Comparison of ENCODE assay signal across 7 cellular contexts in the genomic region with DNA sequence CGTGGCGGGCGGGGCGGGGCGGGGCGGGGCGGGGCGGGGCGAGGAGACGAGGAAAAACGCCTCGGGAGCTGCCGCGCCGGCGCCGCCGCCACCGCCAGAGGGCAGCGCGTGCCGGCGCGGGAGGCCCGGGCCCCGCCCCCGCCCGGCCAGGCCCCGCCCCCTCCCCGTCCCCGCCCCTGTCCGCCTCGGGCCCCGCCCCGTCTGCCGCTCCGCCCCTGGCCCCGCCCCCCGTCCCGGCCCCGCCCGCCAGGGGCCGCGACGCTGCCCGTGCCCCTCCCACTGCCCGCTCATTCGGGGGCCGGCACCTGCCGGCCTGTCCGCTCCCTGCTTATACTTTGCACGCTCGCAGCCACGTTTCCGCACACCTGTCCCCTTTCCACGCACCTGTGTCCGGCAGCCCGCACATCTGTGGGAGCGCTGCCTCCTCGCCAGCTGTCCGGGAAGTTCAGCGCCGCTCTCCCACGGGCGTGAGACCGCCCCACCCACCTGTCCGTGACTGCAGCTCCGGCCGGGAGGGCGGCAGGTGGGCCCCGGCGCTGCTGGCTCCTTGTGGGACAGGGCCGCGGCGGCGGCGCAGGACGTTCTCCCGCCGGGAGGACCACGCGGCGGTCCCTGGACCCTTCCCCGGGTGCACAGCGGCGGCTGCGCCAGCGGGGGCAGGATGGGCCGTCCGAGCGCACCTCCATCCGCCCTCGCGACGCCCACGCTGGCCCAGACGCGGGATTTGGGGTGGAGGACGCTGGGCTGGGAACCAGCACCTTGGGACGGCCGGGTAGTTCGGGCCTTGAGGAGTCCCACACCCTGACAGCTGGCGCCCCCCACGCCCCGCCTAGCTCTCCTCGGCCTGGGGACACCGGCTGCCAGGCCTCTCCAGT. TPM values are rescaled to one million over a fixed set of nuclear protein-coding genes. Genes with fewer than 3 reads are reported as not detected.
DNase-seq lines count a peak whose midpoint lies in the region; ATAC-seq, FAIRE-seq and TF ChIP-seq lines count a peak whose summit lies in the region.

No MANE protein-coding gene starts in this region.

- H3K4me1 Mint-ChIP-seq in activated naive CD4-positive, alpha-beta T cell treated with anti-CD3 and anti-CD28 coated beads, Interleukin-2, amount 10 ng/mL, durations not matched to agents 7 days and 5 days: peaks cover 16% of the 10 kb centered on the region

- H3K27me3 ChIP-seq in SJCRH30 (peaks cover 10% of the 10 kb centered on the region; the same call in 1 of the 2 replicates), pancreas (no peaks in the 10 kb centered on the region), tibial artery (peaks cover 0 to 36% of the 10 kb centered on the region in 2 donors)

- peak overlapping the region; percentile 94 for H3K27ac Mint-ChIP-seq in activated naive CD4-positive, alpha-beta T cell treated with anti-CD3 and anti-CD28 coated beads, Interleukin-2, amount 10 ng/mL, durations not matched to agents 7 days and 5 days

- H3K9me3 Mint-ChIP-seq in activated naive CD4-positive, alpha-beta T cell treated with anti-CD3 and anti-CD28 coated beads, Interleukin-2, amount 10 ng/mL, durations not matched to agents 7 days and 5 days: peaks cover 2% of the 10 kb centered on the region

- peak; percentile 92 for DNase-seq in GM13976 (ENCODE audit: low spot score)
- peak; percentile 57 to 66 for DNase-seq in SJCRH30
- peak; percentile 79 for DNase-seq in activated naive CD4-positive, alpha-beta T cell treated with anti-CD3 and anti-CD28 coated beads, Interleukin-2, amount 10 ng/mL, durations not matched to agents 7 days and 5 days
- DNase-seq in Right ventricle myocardium superior: peak; percentile 76
- peak in 5 of 6 donors; percentile 80 to 94 (median 87) for DNase-seq in pancreas
- peak; percentile 55 to 85 for DNase-seq in tibial artery

- H3K36me3 ChIP-seq in SJCRH30 (peaks cover 13% of the 10 kb centered on the region; the same call in 1 of the 2 replicates), pancreas (no peaks in the 10 kb centered on the region), tibial artery (peaks cover 0 to 8% (median 0%) of the 10 kb centered on the region in 3 donors)

- intact Hi-C loops in Right ventricle myocardium superior (cut with DNase I) (no loop called here), pancreas (cut with DNase I) (no loop called here), tibial artery (cut with DNase I; ENCODE audit: low total_unique reads) (loop anchor here (2.0 to 10.0 kb wide), 3 partner anchors 33 to 339 kb away; no protein-coding TSS in a partner anchor)

- peaks cover 47% of the 10 kb centered on the region for H3K27me3 Mint-ChIP-seq in activated naive CD4-positive, alpha-beta T cell treated with anti-CD3 and anti-CD28 coated beads, Interleukin-2, amount 10 ng/mL, durations not matched to agents 7 days and 5 days

- H3K9me3 ChIP-seq in SJCRH30 (replicated peaks): no peaks in the 10 kb centered on the region
- H3K9me3 ChIP-seq in pancreas: no peaks in the 10 kb centered on the region
- H3K9me3 ChIP-seq in tibial artery: no peaks in the 10 kb centered on the region

- WGBS in pancreas, 2 donors: 1% methylated on average over 44 to 83 of the region's 107 CpGs

- H3K36me3 Mint-ChIP-seq in activated naive CD4-positive, alpha-beta T cell treated with anti-CD3 and anti-CD28 coated beads, Interleukin-2, amount 10 ng/mL, durations not matched to agents 7 days and 5 days: no peaks in the 10 kb centered on the region

- H3K4me1 ChIP-seq in SJCRH30 (peaks cover 18% of the 10 kb centered on the region), pancreas (peaks cover 7 to 9% (median 7%) of the 10 kb centered on the region in 3 donors), tibial artery (peaks cover 0 to 41% (median 32%) of the 10 kb centered on the region in 4 donors)

- peak overlapping the region; percentile 81 for H3K4me3 Mint-ChIP-seq in activated naive CD4-positive, alpha-beta T cell treated with anti-CD3 and anti-CD28 coated beads, Interleukin-2, amount 10 ng/mL, durations not matched to agents 7 days and 5 days

- H3K4me3 ChIP-seq in SJCRH30 (peak overlapping the region; percentile 59), pancreas (peak overlapping the region; percentile 21 to 79 (median 49)), tibial artery (peak overlapping the region; percentile 71 to 77)

- no peak for TF ChIP-seq CTCF in GM13976 (IDR thresholded peaks at IDR 0.05; ENCODE audit: borderline replicate concordance, control extremely low read depth, extremely low read depth, insufficient read depth, missing control alignments)
- no peak for TF ChIP-seq CTCF in pancreas (IDR thresholded peaks at IDR 0.05)
- peak; percentile 18 to 21 for TF ChIP-seq CTCF in tibial artery (IDR thresholded peaks at IDR 0.05)

- no peak for FAIRE-seq in pancreas (lab: Jason Lieb, UNC)

- ATAC-seq in HG02981 (IDR thresholded peaks at IDR 0.05; ENCODE audit: unreplicated experiment) (peak; percentile 39), Right ventricle myocardium superior (ENCODE audit: poor library complexity) (peak; percentile 82), pancreas (peak; percentile 68 to 79 (median 76))

- H3K27ac ChIP-seq in SJCRH30: no peak overlapping the region
- peak overlapping the region; percentile 72 to 86 (median 79) for H3K27ac ChIP-seq in pancreas
- peak overlapping the region; percentile 69 to 84 for H3K27ac ChIP-seq in tibial artery

- CTCF ChIA-PET in activated naive CD4-positive, alpha-beta T cell treated with anti-CD3 and anti-CD28 coated beads, Interleukin-2, amount 10 ng/mL, durations not matched to agents 7 days and 5 days (lab: Charles Lee): interaction anchor here (0.8 to 1.2 kb wide), 2 partner anchors 11 to 122 kb away, joined by 3 read pairs; no protein-coding TSS in a partner anchor

- in situ Hi-C loops in GM13976 (cut with MboI; ENCODE audit: low sequenced_read_pairs, unreplicated experiment): no loop called here

RNA-seq across cellular contexts. Expression of gene FGFRL1, which starts 1.5 kb away (rescaled TPM):
- total RNA-seq in SJCRH30 (2014; rRNA removed; shearing (Covaris generic)): 45.3 and 51.2 TPM in 2 replicates
- total RNA-seq in Right ventricle myocardium superior (22.2 TPM), pancreas (10 to 100 TPM; 25.1 to 41.4 (median 31.1) TPM)
- 10 to 100 TPM; 15.4 to 42.8 TPM for polyA plus RNA-seq in pancreas

RNA-seq across cellular contexts. Expression of gene SLC26A1, which starts 16.7 kb away (rescaled TPM):
- total RNA-seq in SJCRH30 (2014; rRNA removed; shearing (Covaris generic)): not detected in 2 replicates
- total RNA-seq in Right ventricle myocardium superior (0.19 TPM), pancreas (1 to 10 TPM in 2 of 6 donors, under 1 TPM in 4; 0.28 to 1.7 (median 0.66) TPM)
- polyA plus RNA-seq in pancreas: 1 to 10 TPM in 1 of 2 donors, under 1 TPM in 1; 0.45 to 1.6 TPM

RNA-seq across cellular contexts. Expression of gene IDUA, which starts 23.0 kb away (rescaled TPM):
- 1.8 and 2.3 TPM in 2 replicates for total RNA-seq in SJCRH30 (2014; rRNA removed; shearing (Covaris generic))
- total RNA-seq in Right ventricle myocardium superior (8.4 TPM), pancreas (10 to 100 TPM; 17.6 to 33.7 (median 20.2) TPM)
- polyA plus RNA-seq in pancreas: 10 to 100 TPM; 40.7 to 56.9 TPM

RNA-seq across cellular contexts. Expression of gene DGKQ, which starts 36.5 kb away (rescaled TPM):
- total RNA-seq in SJCRH30 (2014; rRNA removed; shearing (Covaris generic)): 2.4 and 2.8 TPM in 2 replicates
- 3.3 TPM for total RNA-seq in Right ventricle myocardium superior
- total RNA-seq in pancreas: 10 to 100 TPM in 1 of 6 donors, 1 to 10 TPM in 5; 5.7 to 11.3 (median 7.4) TPM
- polyA plus RNA-seq in pancreas: 10 to 100 TPM in 1 of 2 donors, 1 to 10 TPM in 1; 10.0 to 11.7 TPM

Comparison
In these comparisons a context has a peak if more than half of its experiments do, and no peak if none do; other contexts are left out.
1. CTCF ChIP-seq: peak in tibial artery (2 of 2); none in GM13976 (single experiment) and pancreas (0 of 4).
2. Peak in every context shown above with its lines, with median percentiles within 50 percentile points of each other: DNase-seq, ATAC-seq and H3K4me3 ChIP-seq.